Comparison of ENCODE assay signal across 8 cellular contexts in genomic region chr10:132335189-132336063, GRCh38. TPM values are rescaled to one million over a fixed set of nuclear protein-coding genes. Genes with fewer than 3 reads are reported as not detected.
DNase-seq lines count a peak whose midpoint lies in the region; ATAC-seq and TF ChIP-seq lines count a peak whose summit lies in the region.

No MANE protein-coding gene starts in this region.

- H3K4me1 ChIP-seq in Panc1 (ENCODE audit: control insufficient read depth, insufficient read depth, low read length), result peaks cover 16% of the 10 kb centered on the region

- DNase-seq in GM10248 (ENCODE audit: extremely low spot score), result peak; percentile 67
- peak; percentile 88 for DNase-seq in HEK293T (ENCODE audit: extremely low spot score)
- no peak for DNase-seq in Panc1 (ENCODE audit: low read depth, low spot score)
- peak; percentile 51 for DNase-seq in mucosa of gallbladder (ENCODE audit: low spot score)
- DNase-seq in ureter (ENCODE audit: low spot score), result no peak
- DNase-seq in HPDE6-E6E7 (ENCODE audit: extremely low spot score), result no peak

- in situ Hi-C loops in Panc1 (cut with HindIII; ENCODE audit: low pct_unique_long_range_greater_than_20kb, low sequenced_read_pairs), result no loop called here

- H3K36me3 ChIP-seq in Panc1 (ENCODE audit: control insufficient read depth, insufficient read depth, low read length), result no peaks in the 10 kb centered on the region

- ATAC-seq in Panc1 (no peak), GM18867 (IDR thresholded peaks at IDR 0.05; ENCODE audit: unreplicated experiment) (no peak), GM19328 (IDR thresholded peaks at IDR 0.05; ENCODE audit: unreplicated experiment) (no peak)

- TF ChIP-seq CTCF in GM10248 (IDR thresholded peaks at IDR 0.05; ENCODE audit: control extremely low read depth, extremely low read depth, low read depth, missing control alignments) (no peak), Panc1 (IDR thresholded peaks at IDR 0.05) (no peak)

- 0 out of 2 replicates have a peak overlapping the region, but pooled peaks have one; percentile 10 for H3K27ac ChIP-seq in Panc1 (ENCODE audit: low read length)

- no TSS peak for BruUV-seq in Panc1 (replicated peaks; lab: Mats Ljungman, UMichigan)

- no peaks in the 10 kb centered on the region for H3K27me3 ChIP-seq in Panc1 (ENCODE audit: control insufficient read depth, insufficient read depth, low read length)

- no peak overlapping the region for H3K4me3 ChIP-seq in Panc1 (ENCODE audit: low read depth in 2 of 2, low read length in 2 of 2)

- CTCF ChIA-PET in GM10248 (lab: Yijun Ruan, JAX) (no interaction called here), HEK293T (lab: Yijun Ruan, JAX) (interaction anchor here (0.6 to 1.2 kb wide), 2 partner anchors 25 to 116 kb away, joined by 3 to 4 read pairs; no protein-coding TSS in a partner anchor), Panc1 (lab: Charles Lee) (no interaction called here)

- no peaks in the 10 kb centered on the region for H3K9me3 ChIP-seq in Panc1 (ENCODE audit: control insufficient read depth, insufficient read depth, low read depth, low read length)

- intact Hi-C loops in Panc1 (cut with micrococcal nuclease; ENCODE audit: unreplicated experiment), result no loop called here

- POLR2A ChIA-PET in GM10248 (lab: Yijun Ruan, JAX), result no interaction called here
- POLR2A ChIA-PET in HEK293T (lab: Yijun Ruan, JAX), result interaction anchor here (0.6 to 1.5 kb wide), 6 partner anchors 9 to 448 kb away, joined by 3 to 6 read pairs (median 3); no protein-coding TSS in a partner anchor
- POLR2A ChIA-PET in Panc1 (lab: Charles Lee), result no interaction called here

TF ChIP-seq in HEK293T, 16 proteins besides CTCF, POLR2A, EP300 and RAD21:
- TF ChIP-seq ZNF384 (IDR thresholded peaks at IDR 0.05) (no peak), FOXM1 (IDR thresholded peaks at IDR 0.05; ENCODE audit: borderline replicate concordance) (peak; percentile 55; the same call in 1 of the 2 replicates), PKNOX1 (IDR thresholded peaks at IDR 0.05) (peak; percentile 98)

RNA-seq across cellular contexts. Expression of gene LRRC27, which starts 3.4 kb away (rescaled TPM):
- total RNA-seq in Panc1 (2021; ENCODE audit: unreplicated experiment) (15.7 TPM), mucosa of gallbladder (12.4 TPM), ureter (15.1 TPM)
- 15.9 TPM for polyA plus RNA-seq in Panc1 (2012; ENCODE audit: insufficient read length)

RNA-seq across cellular contexts. Expression of gene STK32C, which starts 27.7 kb away (rescaled TPM):
- total RNA-seq in Panc1 (2021; ENCODE audit: unreplicated experiment) (53.7 TPM), mucosa of gallbladder (23.8 TPM), ureter (10.8 TPM)
- 74.8 TPM for polyA plus RNA-seq in Panc1 (2012; ENCODE audit: insufficient read length)

Comparison
In these comparisons a context has a peak if more than half of its experiments do, and no peak if none do; other contexts are left out.
1. DNase-seq: peak in GM10248 (single experiment), HEK293T (single experiment) and mucosa of gallbladder (single experiment); none in Panc1 (single experiment), ureter (single experiment) and HPDE6-E6E7 (single experiment).